In genomic region chr7:51198654-51199053, GRCh38 we compare ENCODE assay signal across 15 cellular contexts.
"Had no signal": no experiment of that assay in that cellular context is flagged by ENCODE, and none has a peak within 500 bp of the region (broad histone marks: within the 10 kb centered on the region; RNA-seq: fewer than 3 reads in every experiment).

No MANE protein-coding gene starts in this region.

- DNase-seq: activated CD4-positive, alpha-beta T cell treated with anti-CD3 and anti-CD28 coated beads, Interleukin-2, amount 50 U/mL, for 1 hour; activated CD8-positive, alpha-beta memory T cell treated with anti-CD3 and anti-CD28 coated beads for 24 hours; activated naive CD8-positive, alpha-beta T cell treated with anti-CD3 and anti-CD28 coated beads, Interleukin-2, amount 10 ng/mL, durations not matched to agents 7 days and 5 days; cortex of kidney; effector memory CD4-positive, alpha-beta T cell; foreskin keratinocyte; kidney glomerular epithelial cell; lower lobe of right lung; nephron progenitor cell; occipital lobe; right cardiac atrium; stimulated activated CD4-positive, alpha-beta T cell treated with anti-CD3 and anti-CD28 coated beads, Interleukin-15, amount 100 ng/mL, for 24 hours; stimulated activated CD4-positive, alpha-beta T cell treated with anti-CD3 and anti-CD28 coated beads, Interleukin-4, amount 100 ng/mL, for 1 hour; stimulated activated naive CD4-positive, alpha-beta T cell had no signal

- ATAC-seq: activated CD4-positive, CD25-positive, alpha-beta regulatory T cell treated with anti-CD3 and anti-CD28 coated beads, Interleukin-2, amount 50 U/mL, for 24 hours; foreskin keratinocyte; right cardiac atrium had no signal
